14 cellular contexts compared by ENCODE assay signal in genomic region chr14:29311983-29312382, GRCh38.
"Had no signal": no experiment of that assay in that cellular context is flagged by ENCODE, and none has a peak within 500 bp of the region (broad histone marks: within the 10 kb centered on the region; RNA-seq: fewer than 3 reads in every experiment).

No MANE protein-coding gene starts in this region.

- ATAC-seq: activated naive CD8-positive, alpha-beta T cell treated with anti-CD3 and anti-CD28 coated beads, Interleukin-2, amount 50 U/mL, for 24 hours; esophagus mucosa; heart right ventricle; stimulated activated effector memory CD8-positive, alpha-beta T cell treated with anti-CD3 and anti-CD28 coated beads, Interleukin-12 subunit alpha, Interleukin-12 subunit beta, amount 100 ng/mL, for 72 hours; T-cell had no signal

- H3K9me3 ChIP-seq: colonic mucosa, heart right ventricle had no signal

- H3K27me3 ChIP-seq: colonic mucosa, heart right ventricle had no signal

- H3K36me3 ChIP-seq: colonic mucosa, heart right ventricle had no signal

- H3K4me1 ChIP-seq: colonic mucosa, heart right ventricle had no signal

- DNase-seq: activated CD4-positive, alpha-beta T cell treated with anti-CD3 and anti-CD28 coated beads for 1 hour; activated CD4-positive, alpha-beta T cell treated with anti-CD3 and anti-CD28 coated beads, Interleukin-2, amount 50 U/mL, for 4 hours; activated naive CD4-positive, alpha-beta T cell treated with anti-CD3 and anti-CD28 coated beads for 36 hours; activated naive CD8-positive, alpha-beta T cell treated with anti-CD3 and anti-CD28 coated beads, Interleukin-2, amount 50 U/mL, for 24 hours; caudate nucleus; colonic mucosa; heart right ventricle; stimulated activated CD4-positive, alpha-beta T cell treated with anti-CD3 and anti-CD28 coated beads, Interleukin-12 subunit alpha, Interleukin-12 subunit beta, amount 100 ng/mL, for 4 hours; T-cell; T1000 had no signal

- H3K4me3 ChIP-seq: colonic mucosa, heart right ventricle, lung had no signal

- H3K27ac ChIP-seq: colonic mucosa, heart right ventricle, VCaP had no signal
